17 cellular contexts compared by ENCODE assay signal in the genomic region with DNA sequence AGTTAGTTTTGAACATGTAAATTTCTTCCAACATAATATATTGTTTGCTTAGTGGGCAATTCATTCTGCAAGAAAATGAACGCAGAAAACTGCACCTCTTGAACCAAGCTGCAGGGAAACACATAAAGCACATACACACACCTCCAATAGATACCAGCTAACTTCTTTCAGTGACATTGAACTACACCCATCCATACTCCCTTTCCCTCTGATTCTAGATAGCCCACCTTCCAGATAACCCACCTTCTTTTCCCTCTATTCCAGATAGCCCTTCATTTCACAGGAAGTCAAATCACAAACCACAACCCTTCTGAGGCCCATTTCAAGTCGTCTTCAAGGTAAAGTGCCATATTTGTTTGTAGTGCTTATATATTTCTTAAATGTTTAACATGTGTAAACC. TPM values are rescaled to one million over a fixed set of nuclear protein-coding genes. Genes with fewer than 3 reads are reported as not detected.
DNase-seq lines count a peak whose midpoint lies in the region; ATAC-seq lines count a peak whose summit lies in the region.
"Had no signal": no experiment of that assay in that cellular context is flagged by ENCODE, and none has a peak within 500 bp of the region (broad histone marks: within the 10 kb centered on the region; RNA-seq: fewer than 3 reads in every experiment).

No MANE protein-coding gene starts in this region.

- H3K4me1 Mint-ChIP-seq in activated T-cell treated with anti-CD3 and anti-CD28 coated beads, Interleukin-2, amount 50 U/mL, for 72 hours (ENCODE audit: low read depth), result peaks cover 13% of the 10 kb centered on the region
- H3K4me1 Mint-ChIP-seq in activated T-cell treated with anti-CD3 and anti-CD28 coated beads, Interleukin-2, amount 50 U/mL, for 4 hours (ENCODE audit: low read depth), result peaks cover 10% of the 10 kb centered on the region
- peaks cover 16% of the 10 kb centered on the region for H3K4me1 Mint-ChIP-seq in T-helper 17 cell
- peaks cover 6 to 9% of the 10 kb centered on the region in 2 donors for H3K4me1 Mint-ChIP-seq in effector memory CD8-positive, alpha-beta T cell (ENCODE audit: low read depth in 2 of 2)
- peaks cover 13% of the 10 kb centered on the region for H3K4me1 Mint-ChIP-seq in stimulated activated effector memory CD8-positive, alpha-beta T cell treated with anti-CD3 and anti-CD28 coated beads, Interleukin-12 subunit alpha, Interleukin-12 subunit beta, amount 100 ng/mL, for 72 hours

- H3K4me3 Mint-ChIP-seq in activated T-cell treated with anti-CD3 and anti-CD28 coated beads, Interleukin-2, amount 50 U/mL, for 72 hours, result no peak overlapping the region
- H3K4me3 Mint-ChIP-seq in activated T-cell treated with anti-CD3 and anti-CD28 coated beads, Interleukin-2, amount 50 U/mL, for 4 hours, result no peak overlapping the region
- no peak overlapping the region for H3K4me3 Mint-ChIP-seq in T-helper 17 cell
- no peak overlapping the region for H3K4me3 Mint-ChIP-seq in effector memory CD8-positive, alpha-beta T cell
- no peak overlapping the region for H3K4me3 Mint-ChIP-seq in stimulated activated effector memory CD8-positive, alpha-beta T cell treated with anti-CD3 and anti-CD28 coated beads, Interleukin-12 subunit alpha, Interleukin-12 subunit beta, amount 100 ng/mL, for 72 hours

- ATAC-seq in activated T-cell treated with anti-CD3 and anti-CD28 coated beads, Interleukin-2, amount 50 U/mL, for 72 hours (replicated peaks in 1 of 2), result no peak
- ATAC-seq in activated T-cell treated with anti-CD3 and anti-CD28 coated beads, Interleukin-2, amount 50 U/mL, for 4 hours, result no peak
- no peak for ATAC-seq in T-helper 17 cell
- no peak for ATAC-seq in effector memory CD8-positive, alpha-beta T cell (replicated peaks)
- no peak for ATAC-seq in stimulated activated effector memory CD8-positive, alpha-beta T cell treated with anti-CD3 and anti-CD28 coated beads, Interleukin-12 subunit alpha, Interleukin-12 subunit beta, amount 100 ng/mL, for 72 hours

- no peaks in the 10 kb centered on the region for H3K9me3 ChIP-seq in T-helper 17 cell (ENCODE audit: control insufficient read depth, low read length, poor library complexity, severe bottlenecking)
- H3K9me3 ChIP-seq: BLaER1 treated with 17β-estradiol and CSF1 and Interleukin-3, amounts not matched to agents 10 nM and 100 nM had no signal

- H3K36me3 Mint-ChIP-seq in activated T-cell treated with anti-CD3 and anti-CD28 coated beads, Interleukin-2, amount 50 U/mL, for 72 hours (ENCODE audit: insufficient read depth in 2 of 2), result peaks cover 0 to 2% of the 10 kb centered on the region in 2 donors
- peaks cover 2% of the 10 kb centered on the region for H3K36me3 Mint-ChIP-seq in activated T-cell treated with anti-CD3 and anti-CD28 coated beads, Interleukin-2, amount 50 U/mL, for 4 hours (ENCODE audit: insufficient read depth)
- H3K36me3 Mint-ChIP-seq in T-helper 17 cell (ENCODE audit: low read depth), result no peaks in the 10 kb centered on the region
- peaks cover 21% of the 10 kb centered on the region for H3K36me3 Mint-ChIP-seq in effector memory CD8-positive, alpha-beta T cell (ENCODE audit: insufficient read depth)
- H3K36me3 Mint-ChIP-seq in stimulated activated effector memory CD8-positive, alpha-beta T cell treated with anti-CD3 and anti-CD28 coated beads, Interleukin-12 subunit alpha, Interleukin-12 subunit beta, amount 100 ng/mL, for 72 hours, result peaks cover 19% of the 10 kb centered on the region

- no peaks in the 10 kb centered on the region for H3K9me3 Mint-ChIP-seq in activated T-cell treated with anti-CD3 and anti-CD28 coated beads, Interleukin-2, amount 50 U/mL, for 72 hours
- H3K9me3 Mint-ChIP-seq in activated T-cell treated with anti-CD3 and anti-CD28 coated beads, Interleukin-2, amount 50 U/mL, for 4 hours, result no peaks in the 10 kb centered on the region
- no peaks in the 10 kb centered on the region for H3K9me3 Mint-ChIP-seq in effector memory CD8-positive, alpha-beta T cell
- no peaks in the 10 kb centered on the region for H3K9me3 Mint-ChIP-seq in stimulated activated effector memory CD8-positive, alpha-beta T cell treated with anti-CD3 and anti-CD28 coated beads, Interleukin-12 subunit alpha, Interleukin-12 subunit beta, amount 100 ng/mL, for 72 hours

- no peaks in the 10 kb centered on the region for H3K27me3 Mint-ChIP-seq in activated T-cell treated with anti-CD3 and anti-CD28 coated beads, Interleukin-2, amount 50 U/mL, for 72 hours (ENCODE audit: low read depth)
- no peaks in the 10 kb centered on the region for H3K27me3 Mint-ChIP-seq in activated T-cell treated with anti-CD3 and anti-CD28 coated beads, Interleukin-2, amount 50 U/mL, for 4 hours (ENCODE audit: low read depth)
- no peaks in the 10 kb centered on the region for H3K27me3 Mint-ChIP-seq in T-helper 17 cell
- H3K27me3 Mint-ChIP-seq in effector memory CD8-positive, alpha-beta T cell, result no peaks in the 10 kb centered on the region

- H3K27ac Mint-ChIP-seq in activated T-cell treated with anti-CD3 and anti-CD28 coated beads, Interleukin-2, amount 50 U/mL, for 72 hours, result peak overlapping the region; percentile 0
- peak overlapping the region; percentile 92 for H3K27ac Mint-ChIP-seq in T-helper 17 cell
- H3K27ac Mint-ChIP-seq in effector memory CD8-positive, alpha-beta T cell, result peak overlapping the region; percentile 2 to 6
- H3K27ac Mint-ChIP-seq in stimulated activated effector memory CD8-positive, alpha-beta T cell treated with anti-CD3 and anti-CD28 coated beads, Interleukin-12 subunit alpha, Interleukin-12 subunit beta, amount 100 ng/mL, for 72 hours, result peak overlapping the region; percentile 8

- no peak for DNase-seq in activated T-cell treated with anti-CD3 and anti-CD28 coated beads, Interleukin-2, amount 50 U/mL, for 72 hours
- DNase-seq in activated T-cell treated with anti-CD3 and anti-CD28 coated beads, Interleukin-2, amount 50 U/mL, for 4 hours, result no peak
- DNase-seq in T-helper 17 cell (no peak), NCI-H1048 (lab: John Stamatoyannopoulos, UW) (no peak), NOMO-1 treated with dmso at 0.1 percent for 144 hours (lab: John Stamatoyannopoulos, UW; ENCODE audit: unreplicated experiment) (no peak)
- no peak for DNase-seq in effector memory CD8-positive, alpha-beta T cell
- no peak for DNase-seq in stimulated activated effector memory CD8-positive, alpha-beta T cell treated with anti-CD3 and anti-CD28 coated beads, Interleukin-12 subunit alpha, Interleukin-12 subunit beta, amount 100 ng/mL, for 72 hours (ENCODE audit: low spot score in 2 of 2)
- no peak for DNase-seq in activated CD8-positive, alpha-beta memory T cell treated with anti-CD3 and anti-CD28 coated beads, Interleukin-2, amount 50 U/mL, for 4 hours
- DNase-seq: 8988T, DMS153, H7, NCI-H146, NCI-H226, NCI-H526, OCI-M1, RPMI8226 had no signal

RNA-seq across cellular contexts. Expression of a gene that starts 28.5 kb away (rescaled TPM):
- 10 to 100 TPM; 26.3 to 30.1 TPM for total RNA-seq in activated T-cell treated with anti-CD3 and anti-CD28 coated beads, Interleukin-2, amount 50 U/mL, for 72 hours
- 10 to 100 TPM; 21.3 to 23.6 (median 21.6) TPM for total RNA-seq in activated T-cell treated with anti-CD3 and anti-CD28 coated beads, Interleukin-2, amount 50 U/mL, for 4 hours
- 10 to 100 TPM; 22.2 to 30.7 TPM for total RNA-seq in T-helper 17 cell

Comparison
In these comparisons a context has a peak if more than half of its experiments do, and no peak if none do; other contexts are left out.
1. H3K27ac Mint-ChIP-seq: peak in every context shown above with its lines; median percentile 92 in T-helper 17 cell; 8 in stimulated activated effector memory CD8-positive, alpha-beta T cell treated with anti-CD3 and anti-CD28 coated beads, Interleukin-12 subunit alpha, Interleukin-12 subunit beta, amount 100 ng/mL, for 72 hours; 4 in effector memory CD8-positive, alpha-beta T cell; 0 in activated T-cell treated with anti-CD3 and anti-CD28 coated beads, Interleukin-2, amount 50 U/mL, for 72 hours.